ENCODE assay signal across 1 cellular context in genomic region chrX:2583194-2584162, GRCh38.
TF ChIP-seq lines count a peak whose summit lies in the region.

No MANE protein-coding gene starts in this region.

TF ChIP-seq in A549, 52 proteins besides CTCF, POLR2A, EP300 and RAD21 (continued from another document):
- TF ChIP-seq CHD2 (IDR thresholded peaks at IDR 0.05; ENCODE audit: low read length, partially characterized antibody) = no peak
- TF ChIP-seq CBX2 (IDR thresholded peaks at IDR 0.05; ENCODE audit: borderline replicate concordance, low read depth) = no peak
- TF ChIP-seq SREBF2 (IDR thresholded peaks at IDR 0.05) = no peak
- TF ChIP-seq CHD4 (IDR thresholded peaks at IDR 0.05; ENCODE audit: borderline replicate concordance) = no peak
- TF ChIP-seq KDM5A (IDR thresholded peaks at IDR 0.05) = no peak
- TF ChIP-seq POLR2AphosphoS2 (conservative IDR thresholded peaks at IDR 0.05; ENCODE audit: low read length) = no peak
- no peak for TF ChIP-seq FOSB (CRISPR knock-in tag; IDR thresholded peaks at IDR 0.05)
